Comparison of ENCODE assay signal across 1 cellular context in the genomic region with DNA sequence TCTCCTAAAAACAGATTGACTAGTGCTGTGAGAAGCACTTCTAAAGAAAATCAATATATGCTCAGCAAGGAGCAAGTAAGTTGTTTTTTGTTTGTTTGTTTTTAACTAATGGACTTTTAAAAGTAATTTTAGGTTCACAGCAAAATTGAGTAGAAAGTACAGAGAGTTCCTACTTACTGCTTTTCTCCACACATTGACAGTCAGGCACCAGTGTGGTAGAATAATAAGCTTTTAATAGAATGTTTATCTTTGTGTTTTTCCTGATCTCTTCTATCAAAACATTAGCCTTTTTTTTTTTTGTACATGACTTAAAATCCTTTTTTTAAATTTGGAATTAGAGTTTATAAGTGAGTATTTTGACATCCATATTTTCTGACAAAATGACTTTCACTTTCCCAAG.
TF ChIP-seq lines count a peak whose summit lies in the region.

No MANE protein-coding gene starts in this region.

TF ChIP-seq in endothelial cell of umbilical vein, 7 proteins besides CTCF, POLR2A, EP300 and RAD21:
- TF ChIP-seq JUN (IDR thresholded peaks at IDR 0.05; ENCODE audit: borderline replicate concordance, insufficient read depth, insufficient read length, low read depth) = no peak
- TF ChIP-seq FOS (IDR thresholded peaks at IDR 0.05; ENCODE audit: borderline replicate concordance, insufficient read depth, low read length) = no peak
- TF ChIP-seq MAX (IDR thresholded peaks at IDR 0.05; ENCODE audit: insufficient read depth, insufficient read length) = no peak
- no peak for TF ChIP-seq GATA2 (IDR thresholded peaks at IDR 0.05; ENCODE audit: insufficient read depth, insufficient read length, low read depth, low read length)
- TF ChIP-seq MYC (IDR thresholded peaks at IDR 0.05; ENCODE audit: low read depth, low read length) = no peak
- TF ChIP-seq EZH2 (IDR thresholded peaks at IDR 0.05; ENCODE audit: borderline replicate concordance, low read depth, low read length, severe bottlenecking) = no peak
- TF ChIP-seq POLR2AphosphoS5 (IDR thresholded peaks at IDR 0.05; ENCODE audit: insufficient read depth, low read depth, low read length) = no peak
TF ChIP-seq in endothelial cell of umbilical vein: peak in this region for 0.
